In the genomic region with DNA sequence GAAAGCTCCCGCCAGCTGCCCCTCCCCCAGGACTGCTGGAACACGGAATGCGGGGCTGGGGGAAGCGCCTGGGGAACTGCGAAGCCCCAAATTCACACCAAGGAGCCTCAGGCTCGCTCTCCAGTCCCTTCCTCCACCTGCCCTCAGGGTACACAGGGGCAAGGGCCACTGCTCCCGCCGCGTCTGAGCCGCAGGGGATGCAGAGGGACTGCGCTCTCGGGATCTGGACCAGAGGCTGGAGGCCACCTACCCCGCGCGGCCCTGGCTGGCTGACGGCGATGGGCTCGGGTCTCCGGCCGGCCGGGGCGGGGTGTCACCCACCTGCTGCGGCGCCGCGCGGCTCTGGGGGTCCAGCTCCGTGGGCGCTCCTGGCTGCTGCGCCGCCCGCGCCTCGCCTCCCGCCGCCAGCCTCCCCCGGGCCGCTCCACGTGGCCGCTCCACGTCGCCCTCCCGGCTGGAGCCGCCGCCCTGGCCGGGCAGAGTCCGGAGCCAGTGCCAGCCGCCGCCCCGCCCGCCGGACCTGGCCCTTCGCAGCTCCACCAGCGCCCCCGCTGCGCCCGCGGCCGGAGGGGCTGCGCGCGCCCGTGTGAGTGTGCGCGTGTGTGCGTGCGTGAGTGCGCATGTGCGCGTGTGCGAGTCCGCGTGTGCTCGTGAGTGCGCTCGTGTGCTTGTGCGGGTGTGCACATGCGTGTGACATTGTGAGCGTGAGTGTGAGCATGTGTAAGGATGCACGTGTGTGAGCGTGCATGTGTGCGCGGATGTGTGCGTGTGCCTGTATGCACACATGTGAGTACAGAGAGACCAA, we compare ENCODE assay signal across 9 cellular contexts. TPM values are rescaled to one million over a fixed set of nuclear protein-coding genes. Genes with fewer than 3 reads are reported as not detected.
DNase-seq lines count a peak whose midpoint lies in the region; ATAC-seq, FAIRE-seq and TF ChIP-seq lines count a peak whose summit lies in the region.
"Had no signal": no experiment of that assay in that cellular context is flagged by ENCODE, and none has a peak within 500 bp of the region (broad histone marks: within the 10 kb centered on the region; RNA-seq: fewer than 3 reads in every experiment).

A gene with protein sequence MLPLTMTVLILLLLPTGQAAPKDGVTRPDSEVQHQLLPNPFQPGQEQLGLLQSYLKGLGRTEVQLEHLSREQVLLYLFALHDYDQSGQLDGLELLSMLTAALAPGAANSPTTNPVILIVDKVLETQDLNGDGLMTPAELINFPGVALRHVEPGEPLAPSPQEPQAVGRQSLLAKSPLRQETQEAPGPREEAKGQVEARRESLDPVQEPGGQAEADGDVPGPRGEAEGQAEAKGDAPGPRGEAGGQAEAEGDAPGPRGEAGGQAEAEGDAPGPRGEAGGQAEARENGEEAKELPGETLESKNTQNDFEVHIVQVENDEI (minus strand): TSS at position 604 of the 805 bp plus-strand sequence. CDS start 14,762 bp downstream, outside the sequence.

- no peaks in the 10 kb centered on the region for H3K9me3 ChIP-seq in A549
- no peaks in the 10 kb centered on the region for H3K9me3 ChIP-seq in psoas muscle

- peak within 1 kb of the TSS; percentile 75 for H3K4me3 Mint-ChIP-seq in activated CD4-positive, alpha-beta memory T cell treated with anti-CD3 and anti-CD28 coated beads for 36 hours

- peaks cover 28% of the 10 kb centered on the region for H3K27me3 Mint-ChIP-seq in activated CD4-positive, alpha-beta memory T cell treated with anti-CD3 and anti-CD28 coated beads for 36 hours

- intact Hi-C loops in activated CD4-positive, alpha-beta memory T cell treated with anti-CD3 and anti-CD28 coated beads for 36 hours (cut with micrococcal nuclease) = no loop called here
- intact Hi-C loops in psoas muscle (cut with DNase I) = no loop called here

- TF ChIP-seq CTCF in A549 (IDR thresholded peaks at IDR 0.05) = no peak
- no peak for TF ChIP-seq CTCF in GM12865 (IDR thresholded peaks at IDR 0.05; ENCODE audit: insufficient read depth, low read depth, low read length, missing control alignments)
- no peak for TF ChIP-seq CTCF in psoas muscle (IDR thresholded peaks at IDR 0.05)
- no peak for TF ChIP-seq CTCF in D721Med (IDR thresholded peaks at IDR 0.05; ENCODE audit: insufficient read depth, missing control alignments)

- no peaks in the 10 kb centered on the region for H3K36me3 ChIP-seq in psoas muscle (ENCODE audit: insufficient read depth in 1 of 2, low read depth in 1 of 2)

- ATAC-seq in A549 (peak; percentile 32 to 35; a peak in 5 of 6 replicates), psoas muscle (peak in 3 of 4 donors; percentile 22 to 30 (median 23)), GM18502 (IDR thresholded peaks at IDR 0.05; ENCODE audit: poor library complexity, unreplicated experiment) (no peak)

- no peak for TF ChIP-seq EP300 in A549 (IDR thresholded peaks at IDR 0.05)

- 39% methylated on average over 53 of the region's 84 CpGs for WGBS in A549 (ENCODE audit: missing lambda C conversion rate)
- 3 to 7% (median 5%) methylated on average over 58 to 84 of the region's 84 CpGs for whole genome bisulfite sequencing in psoas muscle, 3 donors

- POLR2A ChIA-PET in A549 (lab: Yijun Ruan, JAX) = no interaction called here
- POLR2A ChIA-PET in activated CD4-positive, alpha-beta memory T cell treated with anti-CD3 and anti-CD28 coated beads for 36 hours (lab: Charles Lee) = interaction anchor here (1.0 kb wide), 1 partner anchor 15 kb away, joined by 4 read pairs; a partner anchor contains a TSS

- peaks cover 0 to 9% (median 0%) of the 10 kb centered on the region in 3 donors for H3K27me3 ChIP-seq in psoas muscle (ENCODE audit: insufficient read depth in 3 of 3, low read length in 2 of 3)

- CTCF ChIA-PET in A549 (lab: Yijun Ruan, JAX) = interaction anchor here (0.9 to 3.4 kb wide), 5 partner anchors 13 to 272 kb away, joined by 3 to 14 read pairs (median 3); no protein-coding TSS in a partner anchor
- CTCF ChIA-PET in activated CD4-positive, alpha-beta memory T cell treated with anti-CD3 and anti-CD28 coated beads for 36 hours (lab: Charles Lee) = no interaction called here

- no peak within 1 kb of the TSS for H3K27ac Mint-ChIP-seq in activated CD4-positive, alpha-beta memory T cell treated with anti-CD3 and anti-CD28 coated beads for 36 hours

- H3K36me3 Mint-ChIP-seq in activated CD4-positive, alpha-beta memory T cell treated with anti-CD3 and anti-CD28 coated beads for 36 hours = no peaks in the 10 kb centered on the region

- DNase-seq in A549 (ENCODE audit: low read depth in 1 of 2, low spot score in 1 of 2) (peak; percentile 33 to 36), GM12865 (ENCODE audit: low read depth) (peak; percentile 34), frontal cortex (ENCODE audit: low spot score in 2 of 2) (peak; percentile 65 to 75), psoas muscle (no peak), D721Med (ENCODE audit: insufficient read length, low spot score) (no peak), NK-92 (lab: John Stamatoyannopoulos, UW; ENCODE audit: unreplicated experiment) (no peak)
- DNase-seq in activated CD4-positive, alpha-beta memory T cell treated with anti-CD3 and anti-CD28 coated beads for 36 hours = peak; percentile 19

- H3K4me1 ChIP-seq in A549 (0 out of 3 replicates have a peak, but pooled peaks cover 4% of the 10 kb centered on the region), psoas muscle (peaks cover 5% of the 10 kb centered on the region)

- peak within 1 kb of the TSS; percentile 86 for H3K4me2 ChIP-seq in A549

- no peaks in the 10 kb centered on the region for H3K9me3 Mint-ChIP-seq in activated CD4-positive, alpha-beta memory T cell treated with anti-CD3 and anti-CD28 coated beads for 36 hours

- H3K4me3 ChIP-seq in A549 (peak within 1 kb of the TSS; percentile 56), GM12865 (ENCODE audit: low read depth, low read length) (peak within 1 kb of the TSS; percentile 44), psoas muscle (peak within 1 kb of the TSS; percentile 67)

- peaks cover 18% of the 10 kb centered on the region for H3K4me1 Mint-ChIP-seq in activated CD4-positive, alpha-beta memory T cell treated with anti-CD3 and anti-CD28 coated beads for 36 hours (ENCODE audit: low read depth)

- peak within 1 kb of the TSS; percentile 71 to 88 for H3K27ac ChIP-seq in A549
- no peak within 1 kb of the TSS for H3K27ac ChIP-seq in psoas muscle
- H3K27ac ChIP-seq: epithelial cell of prostate had no signal

- peak; percentile 30; the same call in 1 of the 2 replicates for TF ChIP-seq POLR2A in A549 (IDR thresholded peaks at IDR 0.05; ENCODE audit: low read length)

- no peak for TF ChIP-seq RAD21 in A549 (conservative IDR thresholded peaks at IDR 0.05 in 1 of 2, IDR thresholded peaks at IDR 0.05 in 1 of 2)

- FAIRE-seq in A549 (lab: Jason Lieb, UNC) = no peak
- no peak for FAIRE-seq in frontal cortex (lab: Jason Lieb, UNC)
- no peak for FAIRE-seq in D721Med (lab: Jason Lieb, UNC)

TF ChIP-seq in A549, 52 proteins besides CTCF, POLR2A, EP300 and RAD21:
- no peak for TF ChIP-seq SMC3 (IDR thresholded peaks at IDR 0.05)
- peak; percentile 47; the same call in 1 of the 2 replicates for TF ChIP-seq HOXB5 (CRISPR knock-in tag; IDR thresholded peaks at IDR 0.05)
- no peak for TF ChIP-seq CBX2 (IDR thresholded peaks at IDR 0.05; ENCODE audit: borderline replicate concordance, low read depth)
- TF ChIP-seq ESRRA (IDR thresholded peaks at IDR 0.05; ENCODE audit: borderline replicate concordance, low read length) = no peak
- TF ChIP-seq, protein P1, sequence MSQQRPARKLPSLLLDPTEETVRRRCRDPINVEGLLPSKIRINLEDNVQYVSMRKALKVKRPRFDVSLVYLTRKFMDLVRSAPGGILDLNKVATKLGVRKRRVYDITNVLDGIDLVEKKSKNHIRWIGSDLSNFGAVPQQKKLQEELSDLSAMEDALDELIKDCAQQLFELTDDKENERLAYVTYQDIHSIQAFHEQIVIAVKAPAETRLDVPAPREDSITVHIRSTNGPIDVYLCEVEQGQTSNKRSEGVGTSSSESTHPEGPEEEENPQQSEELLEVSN (IDR thresholded peaks at IDR 0.05; ENCODE audit: borderline replicate concordance, low read depth) = 0 out of 2 replicates have a peak, but pooled peaks have one; percentile 3
- no peak for TF ChIP-seq CHD4 (IDR thresholded peaks at IDR 0.05; ENCODE audit: borderline replicate concordance)
- TF ChIP-seq RCOR1 (IDR thresholded peaks at IDR 0.05; ENCODE audit: low read depth, low read length) = no peak
- TF ChIP-seq, protein P2, sequence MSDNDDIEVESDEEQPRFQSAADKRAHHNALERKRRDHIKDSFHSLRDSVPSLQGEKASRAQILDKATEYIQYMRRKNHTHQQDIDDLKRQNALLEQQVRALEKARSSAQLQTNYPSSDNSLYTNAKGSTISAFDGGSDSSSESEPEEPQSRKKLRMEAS (IDR thresholded peaks at IDR 0.05) = peak; percentile 85
- TF ChIP-seq, protein P3, sequence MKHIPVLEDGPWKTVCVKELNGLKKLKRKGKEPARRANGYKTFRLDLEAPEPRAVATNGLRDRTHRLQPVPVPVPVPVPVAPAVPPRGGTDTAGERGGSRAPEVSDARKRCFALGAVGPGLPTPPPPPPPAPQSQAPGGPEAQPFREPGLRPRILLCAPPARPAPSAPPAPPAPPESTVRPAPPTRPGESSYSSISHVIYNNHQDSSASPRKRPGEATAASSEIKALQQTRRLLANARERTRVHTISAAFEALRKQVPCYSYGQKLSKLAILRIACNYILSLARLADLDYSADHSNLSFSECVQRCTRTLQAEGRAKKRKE (CRISPR knock-in tag; IDR thresholded peaks at IDR 0.05; ENCODE audit: low read depth) = 0 out of 2 replicates have a peak, but pooled peaks have one; percentile 34
TF ChIP-seq in A549: peak in this region for 4.

RNA-seq across cellular contexts. Expression of the gene that starts here (rescaled TPM):
- polyA plus RNA-seq in A549 (2011; rRNA removed) (5.8 and 6.6 TPM in 2 replicates), A549 (2017; fragmentation: RNase III; extraction: RNeasy Plus Mini Kit Qiagen cat#74134 plus additional on column Dnase treatment) (4.5 to 5.4 TPM (median 5.1 TPM) in 3 replicates), psoas muscle (1 to 10 TPM; 2.8 to 7.9 (median 6.6) TPM)
- 8.1 and 8.2 TPM in 2 replicates for polyA plus RNA-seq in A549 (2012; cell fraction: cytosol; rRNA removed)
- 6.9 and 8.1 TPM in 2 replicates for polyA plus RNA-seq in A549 (2012; cell fraction: nucleus; rRNA removed)
- 4.7 and 5.3 TPM in 2 replicates for polyA minus RNA-seq in A549 (2011; rRNA and poly(A)+ RNA removed)
- 1 to 10 TPM; 2.7 to 2.9 TPM for total RNA-seq in activated CD4-positive, alpha-beta memory T cell treated with anti-CD3 and anti-CD28 coated beads for 36 hours
- total RNA-seq in frontal cortex (18.3 TPM), psoas muscle (10 to 100 TPM in 1 of 4 donors, 1 to 10 TPM in 3; 4.1 to 15.8 (median 6.1) TPM)

Comparison
In these comparisons a context has a peak if more than half of its experiments do, and no peak if none do; other contexts are left out.
1. DNase-seq: peak in A549 (2 of 2), GM12865 (single experiment), activated CD4-positive, alpha-beta memory T cell treated with anti-CD3 and anti-CD28 coated beads for 36 hours (single experiment) and frontal cortex (2 of 2); none in psoas muscle (0 of 2), D721Med (single experiment) and NK-92 (single experiment).
2. Peak in every context shown above with its lines, with median percentiles within 50 percentile points of each other: H3K4me3 ChIP-seq.